Comparison of ENCODE assay signal across 8 cellular contexts in the genomic region with DNA sequence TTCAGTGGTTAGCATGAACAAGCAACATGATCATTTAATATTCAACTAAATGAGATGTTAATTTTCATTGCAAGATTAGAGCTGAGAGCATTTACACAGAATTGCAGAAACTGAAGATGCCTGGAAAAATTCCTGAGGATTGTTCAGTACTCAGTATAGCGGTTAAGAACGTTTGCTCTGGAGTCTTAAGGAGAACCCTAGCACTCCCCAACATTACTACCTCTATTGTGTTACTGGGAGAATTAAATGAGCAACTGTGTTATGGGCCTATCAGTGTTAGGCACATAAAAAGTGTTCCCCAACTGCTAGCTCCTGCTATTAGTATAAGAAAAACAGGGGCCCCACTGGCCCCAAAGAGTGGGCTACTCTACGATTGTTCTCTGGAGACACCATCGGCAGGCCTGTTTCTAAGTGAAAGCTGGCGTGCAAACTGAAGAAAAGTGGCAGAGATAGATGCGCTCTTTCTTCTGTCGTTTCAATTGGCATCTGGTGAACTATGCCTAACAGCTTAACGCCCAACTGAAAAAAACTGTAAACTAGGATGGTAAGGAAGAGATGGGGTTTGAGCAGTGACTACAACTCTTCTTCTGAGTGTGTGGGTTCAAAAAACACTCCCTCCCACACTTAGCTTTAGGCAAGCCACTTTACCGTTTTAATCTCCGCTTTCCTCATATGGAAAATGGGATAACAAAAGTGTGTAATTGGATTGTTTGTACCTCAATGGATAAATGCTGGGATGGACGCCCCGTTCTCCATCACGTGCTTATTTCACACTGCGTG. TPM values are rescaled to one million over a fixed set of nuclear protein-coding genes. Genes with fewer than 3 reads are reported as not detected.
A peak's percentile ranks its signal among the peaks of the same experiment; 100 is the strongest.
DNase-seq lines count a peak whose midpoint lies in the region; ATAC-seq and TF ChIP-seq lines count a peak whose summit lies in the region.

No MANE protein-coding gene starts in this region.

- DNase-seq in activated T-cell treated with anti-CD3 and anti-CD28 coated beads, Interleukin-2, amount 50 U/mL, for 4 hours = no peak
- no peak for DNase-seq in activated T-cell treated with anti-CD3 and anti-CD28 coated beads for 4 hours
- DNase-seq in adipocyte (ENCODE audit: low read depth) = peak; percentile 16
- no peak for DNase-seq in lower leg skin (ENCODE audit: low spot score in 2 of 2)
- DNase-seq in type B pancreatic cell (ENCODE audit: extremely low spot score, unreplicated experiment) = no peak
- no peak for DNase-seq in SHP77 (lab: John Stamatoyannopoulos, UW)
- no peak for DNase-seq in activated CD4-positive, alpha-beta T cell treated with anti-CD3 and anti-CD28 coated beads, Interleukin-2, amount 50 U/mL, for 1 hour
- DNase-seq in GM10248 (ENCODE audit: extremely low spot score) = no peak

- H3K9me3 ChIP-seq in adipocyte (ENCODE audit: control insufficient read depth, low read length) = no peaks in the 10 kb centered on the region

- WGBS in lower leg skin, 2 donors = 22 to 28% methylated on average over 14 of the region's 14 CpGs

- no peaks in the 10 kb centered on the region for H3K36me3 Mint-ChIP-seq in activated T-cell treated with anti-CD3 and anti-CD28 coated beads, Interleukin-2, amount 50 U/mL, for 4 hours (ENCODE audit: insufficient read depth)
- H3K36me3 Mint-ChIP-seq in type B pancreatic cell = peaks cover 12% of the 10 kb centered on the region

- TF ChIP-seq CTCF in lower leg skin (IDR thresholded peaks at IDR 0.05) (no peak), type B pancreatic cell (conservative IDR thresholded peaks at IDR 0.05) (no peak), GM10248 (IDR thresholded peaks at IDR 0.05; ENCODE audit: control extremely low read depth, extremely low read depth, low read depth, missing control alignments) (no peak)

- CTCF ChIA-PET in GM10248 (lab: Yijun Ruan, JAX) = interaction anchor here (0.8 to 2.3 kb wide), 8 partner anchors 9 to 52 kb away, joined by 3 to 7 read pairs (median 3); no protein-coding TSS in a partner anchor

- H3K27me3 Mint-ChIP-seq in activated T-cell treated with anti-CD3 and anti-CD28 coated beads, Interleukin-2, amount 50 U/mL, for 4 hours (ENCODE audit: low read depth) = no peaks in the 10 kb centered on the region
- H3K27me3 Mint-ChIP-seq in type B pancreatic cell = peaks cover 5% of the 10 kb centered on the region

- H3K4me1 Mint-ChIP-seq in activated T-cell treated with anti-CD3 and anti-CD28 coated beads, Interleukin-2, amount 50 U/mL, for 4 hours (ENCODE audit: low read depth) = peaks cover 56% of the 10 kb centered on the region
- H3K4me1 Mint-ChIP-seq in type B pancreatic cell (ENCODE audit: unreplicated experiment) = peaks cover 37% of the 10 kb centered on the region

- H3K4me3 Mint-ChIP-seq in activated T-cell treated with anti-CD3 and anti-CD28 coated beads, Interleukin-2, amount 50 U/mL, for 4 hours = peak overlapping the region; percentile 95
- peak overlapping the region; percentile 93 for H3K4me3 Mint-ChIP-seq in type B pancreatic cell

- peak overlapping the region; percentile 90 for H3K9ac ChIP-seq in adipocyte (ENCODE audit: low read length)

- H3K36me3 ChIP-seq in adipocyte (ENCODE audit: control insufficient read depth, insufficient read depth, low read length, severe bottlenecking) = no peaks in the 10 kb centered on the region

- TF ChIP-seq POLR2A in lower leg skin (IDR thresholded peaks at IDR 0.05) = no peak

- no peak for ATAC-seq in activated T-cell treated with anti-CD3 and anti-CD28 coated beads, Interleukin-2, amount 50 U/mL, for 4 hours

- H3K27me3 ChIP-seq in adipocyte (replicated peaks; ENCODE audit: control insufficient read depth, insufficient read depth, low read length) = no peaks in the 10 kb centered on the region

- POLR2A ChIA-PET in GM10248 (lab: Yijun Ruan, JAX) = interaction anchor here (0.7 to 0.8 kb wide), 2 partner anchors 13 to 19 kb away, joined by 3 to 16 read pairs; no protein-coding TSS in a partner anchor

- no peaks in the 10 kb centered on the region for H3K9me3 Mint-ChIP-seq in activated T-cell treated with anti-CD3 and anti-CD28 coated beads, Interleukin-2, amount 50 U/mL, for 4 hours
- no peaks in the 10 kb centered on the region for H3K9me3 Mint-ChIP-seq in type B pancreatic cell

- peak overlapping the region; percentile 92 for H3K4me3 ChIP-seq in adipocyte (ENCODE audit: low read length)
- H3K4me3 ChIP-seq in lower leg skin (ENCODE audit: low read depth, poor library complexity, severe bottlenecking) = peak overlapping the region; percentile 85

- peaks cover 46% of the 10 kb centered on the region for H3K4me1 ChIP-seq in adipocyte (ENCODE audit: control insufficient read depth, insufficient read depth, low read length)

- intact Hi-C loops in lower leg skin (cut with DNase I; ENCODE audit: low total_unique reads) = loop anchor here (10.0 kb wide), 1 partner anchor 48 kb away; no protein-coding TSS in a partner anchor

- peak overlapping the region; percentile 86 for H3K27ac Mint-ChIP-seq in type B pancreatic cell

RNA-seq across cellular contexts. Expression of a gene that starts 1.3 kb away (rescaled TPM):
- 10 to 100 TPM; 29.0 to 37.5 (median 35.1) TPM for total RNA-seq in activated T-cell treated with anti-CD3 and anti-CD28 coated beads, Interleukin-2, amount 50 U/mL, for 4 hours
- 10 to 100 TPM in 3 of 4 donors, 1 to 10 TPM in 1; 8.5 to 30.3 (median 16.2) TPM for total RNA-seq in lower leg skin
- total RNA-seq in type B pancreatic cell (ENCODE audit: low replicate concordance) = 17.9 and 18.9 TPM in 2 replicates
